ENCODE assay signal across 8 cellular contexts in genomic region chr4:3387154-3387942, GRCh38. TPM values are rescaled to one million over a fixed set of nuclear protein-coding genes. Genes with fewer than 3 reads are reported as not detected.
DNase-seq lines count a peak whose midpoint lies in the region; ATAC-seq, FAIRE-seq and TF ChIP-seq lines count a peak whose summit lies in the region.

No MANE protein-coding gene starts in this region.

- H3K4me3 Mint-ChIP-seq in neural crest cell, result peak overlapping the region; percentile 49

- peak overlapping the region; percentile 85 for H3K9ac ChIP-seq in adipocyte (ENCODE audit: low read length)

- TF ChIP-seq CTCF in neural crest cell (conservative IDR thresholded peaks at IDR 0.05), result no peak
- no peak for TF ChIP-seq CTCF in D721Med (IDR thresholded peaks at IDR 0.05; ENCODE audit: insufficient read depth, missing control alignments)

- ATAC-seq in GM18867 (IDR thresholded peaks at IDR 0.05; ENCODE audit: unreplicated experiment) (peak; percentile 51), HG03066 (IDR thresholded peaks at IDR 0.05; ENCODE audit: low read depth, unreplicated experiment) (peak; percentile 71)

- no peak for DNase-seq in adipocyte (ENCODE audit: low read depth)
- no peak for DNase-seq in neural crest cell (ENCODE audit: low read depth, low spot score)
- no peak for DNase-seq in D721Med (ENCODE audit: insufficient read length, low spot score)
- no peak for DNase-seq in AG08396 (ENCODE audit: low spot score)
- DNase-seq in GM19240 (ENCODE audit: insufficient read length, low spot score), result no peak
- no peak for DNase-seq in H54 (ENCODE audit: insufficient read length, low spot score)

- H3K4me3 ChIP-seq in adipocyte (ENCODE audit: low read length), result peak overlapping the region; percentile 76

- H3K36me3 ChIP-seq in adipocyte (ENCODE audit: control insufficient read depth, insufficient read depth, low read length, severe bottlenecking), result no peaks in the 10 kb centered on the region

- no peak for FAIRE-seq in D721Med (lab: Jason Lieb, UNC)
- FAIRE-seq in H54 (lab: Jason Lieb, UNC), result no peak

- H3K9me3 Mint-ChIP-seq in neural crest cell, result no peaks in the 10 kb centered on the region

- peaks cover 31% of the 10 kb centered on the region for H3K4me1 ChIP-seq in adipocyte (ENCODE audit: control insufficient read depth, insufficient read depth, low read length)

- peaks cover 44% of the 10 kb centered on the region for H3K4me1 Mint-ChIP-seq in neural crest cell

- no peaks in the 10 kb centered on the region for H3K9me3 ChIP-seq in adipocyte (ENCODE audit: control insufficient read depth, low read length)

- no peaks in the 10 kb centered on the region for H3K27me3 ChIP-seq in adipocyte (replicated peaks; ENCODE audit: control insufficient read depth, insufficient read depth, low read length)

- peaks cover 7% of the 10 kb centered on the region for H3K36me3 Mint-ChIP-seq in neural crest cell (ENCODE audit: low read depth)

- H3K27ac Mint-ChIP-seq in neural crest cell (ENCODE audit: unreplicated experiment), result no peak overlapping the region

- TF ChIP-seq POLR2A in H54 (IDR thresholded peaks at IDR 0.05; ENCODE audit: low read depth, low read length), result no peak

- no peaks in the 10 kb centered on the region for H3K27me3 Mint-ChIP-seq in neural crest cell (ENCODE audit: low read depth)

RNA-seq across cellular contexts. Expression of gene HGFAC, which starts 54.4 kb away (rescaled TPM):
- 1.3 and 1.6 TPM in 2 replicates for total RNA-seq in neural crest cell
